In the genomic region with DNA sequence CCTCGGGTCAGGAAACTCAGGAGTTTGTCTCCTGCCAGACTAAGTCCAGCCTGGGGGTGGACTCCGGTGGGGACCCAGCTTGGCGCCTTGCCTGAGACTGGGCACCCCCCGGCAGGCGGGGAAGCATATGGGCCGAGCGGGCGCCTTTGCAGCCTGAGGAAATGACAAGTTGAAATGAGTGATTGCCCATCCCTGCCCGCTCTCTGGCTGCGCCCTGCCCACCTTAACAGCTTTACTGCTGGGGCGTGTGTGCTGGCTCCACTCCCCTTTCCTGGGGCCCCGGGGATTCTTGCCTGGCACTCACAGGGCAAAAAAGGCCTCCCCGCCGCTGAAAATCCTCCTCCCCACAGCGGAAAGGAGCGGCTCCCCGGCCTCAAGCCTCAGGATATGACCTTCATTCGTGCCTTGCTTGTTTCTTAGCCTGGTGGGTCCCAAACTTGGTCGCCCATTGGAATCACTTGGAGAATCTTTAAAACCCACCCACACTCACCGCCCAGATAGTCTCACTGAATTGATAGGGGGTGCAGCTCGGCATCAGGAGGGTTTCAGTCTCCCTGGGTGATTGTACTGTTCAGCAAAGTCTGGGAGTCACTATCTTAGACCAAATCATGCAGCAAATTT, we compare ENCODE assay signal across 15 cellular contexts. TPM values are rescaled to one million over a fixed set of nuclear protein-coding genes. Genes with fewer than 3 reads are reported as not detected.
DNase-seq lines count a peak whose midpoint lies in the region; ATAC-seq and TF ChIP-seq lines count a peak whose summit lies in the region.
"Had no signal": no experiment of that assay in that cellular context is flagged by ENCODE, and none has a peak within 500 bp of the region (broad histone marks: within the 10 kb centered on the region; RNA-seq: fewer than 3 reads in every experiment).

No MANE protein-coding gene starts in this region.

- peak; percentile 36 for DNase-seq in NCI-H2227 (lab: John Stamatoyannopoulos, UW; ENCODE audit: unreplicated experiment)
- no peak for DNase-seq in choroid plexus epithelial cell (ENCODE audit: low read depth)
- peak; percentile 12 for DNase-seq in mesendoderm
- DNase-seq in stomach, result no peak
- DNase-seq in NCI-H2081 (lab: John Stamatoyannopoulos, UW), result no peak
- DNase-seq: activated T-cell treated with anti-CD3 and anti-CD28 coated beads, Interleukin-2, amount 50 U/mL, for 1 hour; body of pancreas; NCI-H1048; NCI-H748 treated with DMSO at 0.1 percent for 48 hours; SHP77 treated with DMSO at 0.1 percent for 48 hours had no signal

- TF ChIP-seq POLR2A in stomach (IDR thresholded peaks at IDR 0.05), result no peak

- no peak overlapping the region for H3K4me2 ChIP-seq in mesendoderm (ENCODE audit: low read length)

- TF ChIP-seq EP300 in stomach (IDR thresholded peaks at IDR 0.05), result no peak

- no CpG with 5 or more reads among the region's 21 CpGs for WGBS in mesendoderm (ENCODE audit: extremely low coverage, insufficient coverage, low lambda C conversion rate)
- 11 to 28% (median 13%) methylated on average over 13 to 21 of the region's 21 CpGs for WGBS in stomach, 5 donors

- H4K8ac ChIP-seq in mesendoderm (ENCODE audit: low read depth, low read length), result no peak overlapping the region

- H2BK120ac ChIP-seq in mesendoderm (ENCODE audit: low read depth, low read length), result no peak overlapping the region

- H3K4me1 ChIP-seq in mesendoderm (ENCODE audit: control insufficient read depth, low read depth, low read length), result peaks cover 3% of the 10 kb centered on the region
- H3K4me1 ChIP-seq in stomach, result peaks cover 15 to 66% (median 24%) of the 10 kb centered on the region in 4 donors
- H3K4me1 ChIP-seq: parathyroid adenoma had no signal

- peak overlapping the region; percentile 51 for H3K4me3 ChIP-seq in choroid plexus epithelial cell (ENCODE audit: low read depth, low read length)
- no peak overlapping the region for H3K4me3 ChIP-seq in mesendoderm (ENCODE audit: low read length)
- peak overlapping the region; percentile 55 to 74 (median 58) for H3K4me3 ChIP-seq in stomach
- H3K4me3 ChIP-seq: body of pancreas had no signal

- H3K27me3 ChIP-seq in mesendoderm (ENCODE audit: insufficient read depth, low read length, poor library complexity) (no peaks in the 10 kb centered on the region), stomach (peaks cover 0 to 42% (median 8%) of the 10 kb centered on the region in 3 donors)

- intact Hi-C loops in stomach (cut with DNase I; ENCODE audit: low total_unique reads), result no loop called here

- H3K9ac ChIP-seq in mesendoderm (ENCODE audit: low read length), result peak overlapping the region; percentile 27
- H3K9ac ChIP-seq: parathyroid adenoma had no signal

- H2BK5ac ChIP-seq in mesendoderm (ENCODE audit: low read length), result no peak overlapping the region

- no peak overlapping the region for H2AK5ac ChIP-seq in mesendoderm (ENCODE audit: low read length)

- no peak overlapping the region for H4K5ac ChIP-seq in mesendoderm (ENCODE audit: low read length)

- peaks cover 4% of the 10 kb centered on the region for H3K79me1 ChIP-seq in mesendoderm (ENCODE audit: low read length)

- no peak overlapping the region for H3K18ac ChIP-seq in mesendoderm (ENCODE audit: low read length)

- H3K79me2 ChIP-seq in mesendoderm (ENCODE audit: control insufficient read depth, insufficient read depth, low read length), result no peaks in the 10 kb centered on the region
- H3K79me2 ChIP-seq: parathyroid adenoma had no signal

- H3K23ac ChIP-seq in mesendoderm (ENCODE audit: low read length), result no peak overlapping the region

- H3K56ac ChIP-seq in mesendoderm (ENCODE audit: low read length), result peak overlapping the region; percentile 49

- no peak overlapping the region for H3K27ac ChIP-seq in mesendoderm (ENCODE audit: low read depth, low read length)
- peak overlapping the region; percentile 48 to 84 (median 72) for H3K27ac ChIP-seq in stomach
- H3K27ac ChIP-seq: body of pancreas, esophagus muscularis mucosa, parathyroid adenoma, WERI-Rb-1 had no signal

- no peaks in the 10 kb centered on the region for H3K9me3 ChIP-seq in stomach
- H3K9me3 ChIP-seq: body of pancreas, esophagus muscularis mucosa had no signal

- TF ChIP-seq CTCF in choroid plexus epithelial cell (conservative IDR thresholded peaks at IDR 0.05; ENCODE audit: low read depth, low read length) (no peak), stomach (IDR thresholded peaks at IDR 0.05) (no peak)

- no peak for ATAC-seq in HG03521 (IDR thresholded peaks at IDR 0.05; ENCODE audit: unreplicated experiment)
- no peak for ATAC-seq in HG02571 (IDR thresholded peaks at IDR 0.05; ENCODE audit: unreplicated experiment)
- ATAC-seq: body of pancreas had no signal

- no peak overlapping the region for H3K4ac ChIP-seq in mesendoderm (ENCODE audit: low read depth, low read length)

- H2BK15ac ChIP-seq in mesendoderm (replicated peaks; ENCODE audit: low read depth), result no peak overlapping the region

- no peaks in the 10 kb centered on the region for H3K36me3 ChIP-seq in mesendoderm (ENCODE audit: control insufficient read depth, insufficient read depth, low read length)
- peaks cover 0 to 9% (median under 1%) of the 10 kb centered on the region in 4 donors for H3K36me3 ChIP-seq in stomach
- H3K36me3 ChIP-seq: esophagus muscularis mucosa, WERI-Rb-1 had no signal

RNA-seq across cellular contexts. Expression of gene RFLNA, which starts 1.5 kb away (rescaled TPM):
- polyA plus RNA-seq in mesendoderm (2013, experiment 1 of 2), result 3.1 TPM
- 3.4 TPM for polyA plus RNA-seq in mesendoderm (2013, experiment 2 of 2)
- total RNA-seq in stomach, result 100 to 1,000 TPM in 2 of 5 donors, 10 to 100 TPM in 3; 19.2 to 294 (median 78.6) TPM
- polyA plus RNA-seq in stomach, result 100 to 1,000 TPM in 1 of 3 donors, 10 to 100 TPM in 2; 18.2 to 251 (median 73.1) TPM

Comparison
In these comparisons a context has a peak if more than half of its experiments do, and no peak if none do; other contexts are left out.
1. DNase-seq: peak in NCI-H2227 (single experiment) and mesendoderm (single experiment); none in choroid plexus epithelial cell (single experiment), stomach (single experiment) and NCI-H2081 (0 of 2).